Comparison of ENCODE assay signal across 8 cellular contexts in genomic region chr17:67293251-67294203, GRCh38.
DNase-seq lines count a peak whose midpoint lies in the region; ATAC-seq and FAIRE-seq lines count a peak whose summit lies in the region.

No MANE protein-coding gene starts in this region.

- peaks cover 26 to 52% (median 36%) of the 10 kb centered on the region in 10 experiments for H3K4me1 ChIP-seq in BLaER1 treated with 17β-estradiol and CSF1 and Interleukin-3, amounts not matched to agents 10 nM and 100 nM
- H3K4me1 ChIP-seq in adipocyte (ENCODE audit: control insufficient read depth, insufficient read depth, low read length): peaks cover 22% of the 10 kb centered on the region

- peak; percentile 83 for FAIRE-seq in GM19239 (lab: Jason Lieb, UNC)

- no peaks in the 10 kb centered on the region for H3K27me3 ChIP-seq in BLaER1 treated with 17β-estradiol and CSF1 and Interleukin-3, amounts not matched to agents 10 nM and 100 nM
- H3K27me3 ChIP-seq in adipocyte (replicated peaks; ENCODE audit: control insufficient read depth, insufficient read depth, low read length): no peaks in the 10 kb centered on the region

- H3K9ac ChIP-seq in BLaER1 treated with 17β-estradiol and CSF1 and Interleukin-3, amounts not matched to agents 10 nM and 100 nM: peak overlapping the region in 5 of 11 experiments; percentile 26 to 73 (median 44); a peak in 8 of 22 replicates
- no peak overlapping the region for H3K9ac ChIP-seq in adipocyte (ENCODE audit: low read length)

- peaks cover 0 to 5% (median 0%) of the 10 kb centered on the region in 11 experiments; a peak in 3 of 22 replicates for H3K9me3 ChIP-seq in BLaER1 treated with 17β-estradiol and CSF1 and Interleukin-3, amounts not matched to agents 10 nM and 100 nM (replicated peaks in 1 of 11)
- H3K9me3 ChIP-seq in adipocyte (ENCODE audit: control insufficient read depth, low read length): no peaks in the 10 kb centered on the region

- DNase-seq in GM19239 (ENCODE audit: insufficient read length, low spot score): peak; percentile 85
- DNase-seq in T-helper 1 cell: peak; percentile 31 to 75 (median 49)
- peak; percentile 52 for DNase-seq in adipocyte (ENCODE audit: low read depth)
- peak; percentile 7 to 9 for DNase-seq in hippocampal formation (lab: John Stamatoyannopoulos, UW)
- peak; percentile 46 to 54 (median 47) for DNase-seq in stimulated activated CD4-positive, alpha-beta T cell treated with anti-CD3 and anti-CD28 coated beads, Interleukin-12 subunit alpha, Interleukin-12 subunit beta, amount 100 ng/mL, for 48 hours (ENCODE audit: low read depth in 2 of 3, low spot score in 1 of 3)

- H3K4me2 ChIP-seq in BLaER1 treated with 17β-estradiol and CSF1 and Interleukin-3, amounts not matched to agents 10 nM and 100 nM: peak overlapping the region; percentile 59 to 93 (median 75)

- peak overlapping the region in 5 of 11 experiments; percentile 23 to 59 (median 38); a peak in 9 of 22 replicates for H3K27ac ChIP-seq in BLaER1 treated with 17β-estradiol and CSF1 and Interleukin-3, amounts not matched to agents 10 nM and 100 nM

- peak overlapping the region in 3 of 10 experiments; percentile 40 to 45 (median 44); a peak in 6 of 20 replicates for H3K4me3 ChIP-seq in BLaER1 treated with 17β-estradiol and CSF1 and Interleukin-3, amounts not matched to agents 10 nM and 100 nM
- H3K4me3 ChIP-seq in adipocyte (ENCODE audit: low read length): no peak overlapping the region

- ATAC-seq in HG03469 (IDR thresholded peaks at IDR 0.05; ENCODE audit: unreplicated experiment) (peak; percentile 65), HG02852 (IDR thresholded peaks at IDR 0.05; ENCODE audit: unreplicated experiment) (no peak)

- no peaks in the 10 kb centered on the region for H4K20me1 ChIP-seq in BLaER1 treated with 17β-estradiol and CSF1 and Interleukin-3, amounts not matched to agents 10 nM and 100 nM

- H3K36me3 ChIP-seq in BLaER1 treated with 17β-estradiol and CSF1 and Interleukin-3, amounts not matched to agents 10 nM and 100 nM: no peaks in the 10 kb centered on the region
- H3K36me3 ChIP-seq in adipocyte (ENCODE audit: control insufficient read depth, insufficient read depth, low read length, severe bottlenecking): no peaks in the 10 kb centered on the region

Comparison
In these comparisons a context has a peak if more than half of its experiments do, and no peak if none do; other contexts are left out.
1. DNase-seq: peak in every context shown above with its lines; median percentile 85 in GM19239; 52 in adipocyte; 49 in T-helper 1 cell; 47 in stimulated activated CD4-positive, alpha-beta T cell treated with anti-CD3 and anti-CD28 coated beads, Interleukin-12 subunit alpha, Interleukin-12 subunit beta, amount 100 ng/mL, for 48 hours; 8 in hippocampal formation.